ENCODE assay signal across 2 cellular contexts in genomic region chr2:223590964-223591363, GRCh38.
TF ChIP-seq lines count a peak whose summit lies in the region.

No MANE protein-coding gene starts in this region.

TF ChIP-seq in SK-N-SH, 30 proteins besides CTCF, POLR2A, EP300 and RAD21 (continued from another document):
- TF ChIP-seq PBX3 (IDR thresholded peaks at IDR 0.05) = 0 out of 2 replicates have a peak, but pooled peaks have one; percentile 25
- TF ChIP-seq FOXM1 (IDR thresholded peaks at IDR 0.05; ENCODE audit: low read depth) = no peak
- peak; percentile 63 for TF ChIP-seq TCF12 (IDR thresholded peaks at IDR 0.05)
- no peak for TF ChIP-seq SIN3A (IDR thresholded peaks at IDR 0.05; ENCODE audit: borderline replicate concordance, low read depth, low read length)
- peak; percentile 55; the same call in 1 of the 2 replicates for TF ChIP-seq RXRA (IDR thresholded peaks at IDR 0.05; ENCODE audit: borderline replicate concordance, low read depth)

TF ChIP-seq in SK-N-SH treated with all-trans-retinoic acid at 6 μM for 48 hours, 23 proteins besides CTCF, POLR2A, EP300 and RAD21 (continued from another document):
- no peak for TF ChIP-seq TSHZ2 (CRISPR knock-in tag; IDR thresholded peaks at IDR 0.05)
- TF ChIP-seq ZNF565 (CRISPR knock-in tag; conservative IDR thresholded peaks at IDR 0.05; ENCODE audit: low read depth) = no peak
- TF ChIP-seq ZNF8 (CRISPR knock-in tag; IDR thresholded peaks at IDR 0.05) = no peak
- no peak for TF ChIP-seq CSDC2 (CRISPR knock-in tag; IDR thresholded peaks at IDR 0.05)
- TF ChIP-seq ESRRG (CRISPR knock-in tag; IDR thresholded peaks at IDR 0.05) = no peak
- TF ChIP-seq ZNF70 (CRISPR knock-in tag; IDR thresholded peaks at IDR 0.05) = no peak
- no peak for TF ChIP-seq RARB (CRISPR knock-in tag; IDR thresholded peaks at IDR 0.05)
- TF ChIP-seq SNAI2 (CRISPR knock-in tag; IDR thresholded peaks at IDR 0.05) = no peak
- TF ChIP-seq GLIS3 (CRISPR knock-in tag; IDR thresholded peaks at IDR 0.05) = no peak
- no peak for TF ChIP-seq POU6F1 (CRISPR knock-in tag; IDR thresholded peaks at IDR 0.05; ENCODE audit: borderline replicate concordance, low read depth)
TF ChIP-seq in SK-N-SH treated with all-trans-retinoic acid at 6 μM for 48 hours: peak in this region for 0.
